26 cellular contexts compared by ENCODE assay signal in the genomic region with DNA sequence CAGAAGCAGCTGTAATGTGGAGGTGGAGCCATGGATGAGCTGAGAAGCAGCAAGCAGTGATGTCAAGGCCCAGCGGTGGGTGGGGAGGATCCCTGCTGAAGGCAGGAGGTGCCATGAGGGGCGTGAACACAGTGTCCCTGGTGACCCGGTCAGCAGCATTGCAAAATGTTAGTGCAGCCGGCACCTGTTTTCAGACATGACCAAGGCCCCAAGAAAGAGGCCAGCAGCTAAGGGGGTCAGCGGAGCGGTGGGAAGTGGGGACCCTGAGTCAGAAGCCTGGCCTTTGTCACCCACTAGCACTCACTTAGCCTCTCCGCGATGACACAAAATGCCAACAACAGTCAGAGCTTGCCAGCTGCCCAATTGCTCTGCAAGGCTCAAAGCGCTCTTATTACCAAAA.
"Had no signal": no experiment of that assay in that cellular context is flagged by ENCODE, and none has a peak within 500 bp of the region (broad histone marks: within the 10 kb centered on the region; RNA-seq: fewer than 3 reads in every experiment).

No MANE protein-coding gene starts in this region.

- H3K4me2 ChIP-seq: hepatocyte had no signal

- H3K27ac Mint-ChIP-seq: activated naive CD4-positive, alpha-beta T cell treated with anti-CD3 and anti-CD28 coated beads, Interleukin-2, amount 50 U/mL, for 24 hours; activated naive CD8-positive, alpha-beta T cell treated with anti-CD3 and anti-CD28 coated beads, Interleukin-2, amount 50 U/mL, for 24 hours; stimulated activated naive B cell treated with anti-CD40 and anti-IgM and Interleukin-4, amounts not matched to agents 10 μg/mL and 1 μg/mL and 100 μg/mL, for 72 hours; T-helper 1 cell treated with Interleukin-12 subunit alpha and Interleukin-12 subunit beta and Interleukin-4 antibody, amounts not matched to agents 30 μg/mL and 1 μg/mL, for 36 hours had no signal

- DNase-seq: activated CD4-positive, alpha-beta T cell treated with anti-CD3 and anti-CD28 coated beads for 48 hours; activated CD4-positive, alpha-beta T cell treated with anti-CD3 and anti-CD28 coated beads, Interleukin-2, amount 50 U/mL, for 48 hours; activated CD8-positive, alpha-beta memory T cell treated with anti-CD3 and anti-CD28 coated beads for 24 hours; activated naive CD8-positive, alpha-beta T cell treated with anti-CD3 and anti-CD28 coated beads, Interleukin-2, amount 50 U/mL, for 24 hours; colonic mucosa; dorsolateral prefrontal cortex; effector memory CD4-positive, alpha-beta T cell; erythroblast; gastrocnemius medialis; left cardiac atrium; midbrain; naive thymus-derived CD4-positive, alpha-beta T cell; ovary; retina; stimulated activated naive B cell treated with anti-CD40 and anti-IgM and Interleukin-4, amounts not matched to agents 10 μg/mL and 1 μg/mL and 100 μg/mL, for 72 hours; stomach; T-helper 9 cell had no signal

- H3K4me1 ChIP-seq: colonic mucosa had no signal

- H3K4me3 Mint-ChIP-seq: activated naive CD4-positive, alpha-beta T cell treated with anti-CD3 and anti-CD28 coated beads, Interleukin-2, amount 50 U/mL, for 24 hours; activated naive CD8-positive, alpha-beta T cell treated with anti-CD3 and anti-CD28 coated beads, Interleukin-2, amount 50 U/mL, for 24 hours; naive thymus-derived CD4-positive, alpha-beta T cell; stimulated activated naive B cell treated with anti-CD40 and anti-IgM and Interleukin-4, amounts not matched to agents 10 μg/mL and 1 μg/mL and 100 μg/mL, for 72 hours; T-helper 1 cell treated with Interleukin-12 subunit alpha and Interleukin-12 subunit beta and Interleukin-4 antibody, amounts not matched to agents 30 μg/mL and 1 μg/mL, for 36 hours had no signal

- H3K4me3 ChIP-seq: colonic mucosa, dorsolateral prefrontal cortex, gastrocnemius medialis, hepatocyte, ovary, prostate gland, skin epidermis, stomach, tibial nerve had no signal

- H3K36me3 ChIP-seq: colonic mucosa, gastrocnemius medialis, ovary, prostate gland, stomach, tibial nerve had no signal

- H3K79me2 ChIP-seq: hepatocyte had no signal

- H3K27me3 ChIP-seq: colonic mucosa, dorsolateral prefrontal cortex, gastrocnemius medialis, hepatocyte, ovary, stomach, tibial nerve had no signal

- H3K27me3 Mint-ChIP-seq: activated naive CD4-positive, alpha-beta T cell treated with anti-CD3 and anti-CD28 coated beads, Interleukin-2, amount 50 U/mL, for 24 hours; activated naive CD8-positive, alpha-beta T cell treated with anti-CD3 and anti-CD28 coated beads, Interleukin-2, amount 50 U/mL, for 24 hours; stimulated activated naive B cell treated with anti-CD40 and anti-IgM and Interleukin-4, amounts not matched to agents 10 μg/mL and 1 μg/mL and 100 μg/mL, for 72 hours had no signal

- H3K36me3 Mint-ChIP-seq: activated naive CD4-positive, alpha-beta T cell treated with anti-CD3 and anti-CD28 coated beads, Interleukin-2, amount 50 U/mL, for 24 hours; stimulated activated naive B cell treated with anti-CD40 and anti-IgM and Interleukin-4, amounts not matched to agents 10 μg/mL and 1 μg/mL and 100 μg/mL, for 72 hours had no signal

- H3K27ac ChIP-seq: colonic mucosa, gastrocnemius medialis, hepatocyte, ovary, prostate gland, stomach, VCaP had no signal

- ATAC-seq: activated CD4-positive, CD25-positive, alpha-beta regulatory T cell treated with anti-CD3 and anti-CD28 coated beads, Interleukin-2, amount 50 U/mL, for 24 hours; activated naive CD8-positive, alpha-beta T cell treated with anti-CD3 and anti-CD28 coated beads, Interleukin-2, amount 50 U/mL, for 24 hours; gastrocnemius medialis; left cardiac atrium; naive thymus-derived CD4-positive, alpha-beta T cell; sciatic nerve; stimulated activated naive B cell treated with anti-CD40 and anti-IgM and Interleukin-4, amounts not matched to agents 10 μg/mL and 1 μg/mL and 100 μg/mL, for 72 hours had no signal

- H2AFZ ChIP-seq: hepatocyte had no signal

- H3K9me3 ChIP-seq: colonic mucosa, gastrocnemius medialis, ovary, prostate gland, stomach, tibial nerve had no signal
